10 cellular contexts compared by ENCODE assay signal in the genomic region with DNA sequence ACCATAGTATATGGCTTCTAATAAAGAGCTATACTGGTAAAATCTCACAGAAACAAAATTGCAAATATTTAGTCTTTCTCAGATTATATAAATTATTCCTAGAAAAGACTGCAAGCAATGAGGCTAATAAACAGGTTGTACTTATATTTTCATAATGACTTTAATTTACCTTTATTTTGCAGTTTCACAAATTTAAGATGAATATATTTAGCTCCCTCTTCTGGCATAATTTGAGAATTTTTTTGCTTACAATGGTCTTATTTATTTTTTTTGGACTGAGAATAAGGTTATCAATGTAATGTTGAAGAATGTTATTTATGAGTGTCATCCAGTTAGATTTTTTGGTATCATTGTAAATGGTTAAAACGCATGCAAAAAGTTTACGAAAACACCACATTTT. TPM values are rescaled to one million over a fixed set of nuclear protein-coding genes. Genes with fewer than 3 reads are reported as not detected.
A peak's percentile ranks its signal among the peaks of the same experiment; 100 is the strongest.
DNase-seq lines count a peak whose midpoint lies in the region; ATAC-seq and TF ChIP-seq lines count a peak whose summit lies in the region.
"Had no signal": no experiment of that assay in that cellular context is flagged by ENCODE, and none has a peak within 500 bp of the region (broad histone marks: within the 10 kb centered on the region; RNA-seq: fewer than 3 reads in every experiment).

No MANE protein-coding gene starts in this region.

- no peak for ATAC-seq in activated CD8-positive, alpha-beta memory T cell treated with anti-CD3 and anti-CD28 coated beads, Interleukin-2, amount 10 ng/mL, durations not matched to agents 7 days and 5 days
- no peak for ATAC-seq in thoracic aorta (ENCODE audit: insufficient number of reproducible peaks, low FRiP score, low read depth)
- no peak for ATAC-seq in HG03108 (IDR thresholded peaks at IDR 0.05; ENCODE audit: unreplicated experiment)
- no peak for ATAC-seq in HG02870 (IDR thresholded peaks at IDR 0.05; ENCODE audit: unreplicated experiment)

- H3K9me2 ChIP-seq in PC-9 (ENCODE audit: insufficient read depth), result no peaks in the 10 kb centered on the region

- H4K20me1 ChIP-seq in PC-9 (ENCODE audit: insufficient read depth), result no peaks in the 10 kb centered on the region

- H3K4me1 ChIP-seq in PC-9 (replicated peaks; ENCODE audit: insufficient read depth) (peaks cover 8% of the 10 kb centered on the region), esophagus muscularis mucosa (peaks cover 69 to 100% (median 98%) of the 10 kb centered on the region in 4 donors), thoracic aorta (ENCODE audit: control insufficient read depth in 1 of 2, low read depth in 2 of 2) (peaks cover 46 to 79% of the 10 kb centered on the region in 2 donors)

- CTCF ChIA-PET in activated CD8-positive, alpha-beta memory T cell treated with anti-CD3 and anti-CD28 coated beads, Interleukin-2, amount 10 ng/mL, durations not matched to agents 7 days and 5 days (lab: Charles Lee), result interaction anchor here (0.6 to 4.8 kb wide), 24 partner anchors 9 to 1065 kb away, joined by 3 to 27 read pairs (median 3); a partner anchor contains a TSS
- CTCF ChIA-PET in PC-9 (lab: Charles Lee), result interaction anchor here (0.6 to 0.7 kb wide), 7 partner anchors 17 to 1054 kb away, joined by 3 to 8 read pairs (median 4); no protein-coding TSS in a partner anchor

- H3K36me3 ChIP-seq in PC-9 (ENCODE audit: low read depth) (no peaks in the 10 kb centered on the region), esophagus muscularis mucosa (peaks cover 12 to 41% (median 18%) of the 10 kb centered on the region in 4 donors), thoracic aorta (no peaks in the 10 kb centered on the region)

- TF ChIP-seq POLR2A in esophagus muscularis mucosa (IDR thresholded peaks at IDR 0.05; ENCODE audit: low read depth), result no peak

- no peaks in the 10 kb centered on the region for H3K27me3 Mint-ChIP-seq in activated CD8-positive, alpha-beta memory T cell treated with anti-CD3 and anti-CD28 coated beads, Interleukin-2, amount 10 ng/mL, durations not matched to agents 7 days and 5 days

- POLR2A ChIA-PET in PC-9 (lab: Charles Lee; ENCODE audit: unreplicated experiment), result interaction anchor here (0.5 to 0.6 kb wide), 2 partner anchors 20 to 1036 kb away, joined by 3 to 5 read pairs; no protein-coding TSS in a partner anchor

- BruUV-seq in PC-9 (replicated peaks; lab: Mats Ljungman, UMichigan), result no TSS peak

- H2AFZ ChIP-seq in PC-9, result no peak overlapping the region

- peaks cover 29% of the 10 kb centered on the region for H3K36me3 Mint-ChIP-seq in activated CD8-positive, alpha-beta memory T cell treated with anti-CD3 and anti-CD28 coated beads, Interleukin-2, amount 10 ng/mL, durations not matched to agents 7 days and 5 days

- H3K4me3 ChIP-seq in PC-9, result no peak overlapping the region
- H3K4me3 ChIP-seq in esophagus muscularis mucosa, result no peak overlapping the region
- no peak overlapping the region for H3K4me3 ChIP-seq in thoracic aorta

- peaks cover 5% of the 10 kb centered on the region; the same call in 1 of the 2 replicates for H3F3A ChIP-seq in PC-9 (ENCODE audit: insufficient read depth, low read depth)

- H3K27me3 ChIP-seq in PC-9 (ENCODE audit: insufficient read depth, low read depth) (no peaks in the 10 kb centered on the region), esophagus muscularis mucosa (no peaks in the 10 kb centered on the region), thoracic aorta (replicated peaks; ENCODE audit: insufficient read depth) (no peaks in the 10 kb centered on the region)

- H3K9me3 Mint-ChIP-seq in activated CD8-positive, alpha-beta memory T cell treated with anti-CD3 and anti-CD28 coated beads, Interleukin-2, amount 10 ng/mL, durations not matched to agents 7 days and 5 days (ENCODE audit: low read depth), result no peaks in the 10 kb centered on the region

- DNase-seq in activated CD8-positive, alpha-beta memory T cell treated with anti-CD3 and anti-CD28 coated beads, Interleukin-2, amount 10 ng/mL, durations not matched to agents 7 days and 5 days, result no peak
- DNase-seq in activated CD8-positive, alpha-beta memory T cell treated with anti-CD3 and anti-CD28 coated beads, Interleukin-2, amount 50 U/mL, for 4 hours, result no peak
- peak in 1 of 2 experiments; percentile 39 for DNase-seq in PC-9
- DNase-seq in esophagus muscularis mucosa (ENCODE audit: extremely low spot score), result no peak
- no peak for DNase-seq in thoracic aorta (ENCODE audit: low spot score)
- no peak for DNase-seq in Ammon's horn (ENCODE audit: low spot score)
- DNase-seq: foreskin melanocyte, NCI-H1436 treated with DMSO at 0.1 percent for 48 hours had no signal

- H3K27ac Mint-ChIP-seq in activated CD8-positive, alpha-beta memory T cell treated with anti-CD3 and anti-CD28 coated beads, Interleukin-2, amount 10 ng/mL, durations not matched to agents 7 days and 5 days, result peak overlapping the region; percentile 71

- no peaks in the 10 kb centered on the region for H3K79me2 ChIP-seq in PC-9 (ENCODE audit: low read depth)

- intact Hi-C loops in PC-9 (cut with micrococcal nuclease; ENCODE audit: unreplicated experiment), result loop anchor here (10.0 kb wide), 1 partner anchor 1967 kb away; no protein-coding TSS in a partner anchor
- intact Hi-C loops in esophagus muscularis mucosa (cut with DNase I), result no loop called here

- 56% methylated on average over 2 of the region's 2 CpGs for WGBS in esophagus muscularis mucosa

- H3K4me2 ChIP-seq in PC-9, result no peak overlapping the region

- H3K9me3 ChIP-seq in PC-9 (ENCODE audit: insufficient read depth, low read depth) (no peaks in the 10 kb centered on the region), esophagus muscularis mucosa (no peaks in the 10 kb centered on the region), thoracic aorta (no peaks in the 10 kb centered on the region)

- no peak overlapping the region for H3K27ac ChIP-seq in PC-9
- peak overlapping the region; percentile 60 to 86 (median 78) for H3K27ac ChIP-seq in esophagus muscularis mucosa (replicated peaks in 1 of 4)
- H3K27ac ChIP-seq in thoracic aorta, result no peak overlapping the region

- H3K4me3 Mint-ChIP-seq in activated CD8-positive, alpha-beta memory T cell treated with anti-CD3 and anti-CD28 coated beads, Interleukin-2, amount 10 ng/mL, durations not matched to agents 7 days and 5 days, result no peak overlapping the region

- peak; percentile 68 for TF ChIP-seq CTCF in PC-9 (conservative IDR thresholded peaks at IDR 0.05)
- TF ChIP-seq CTCF in esophagus muscularis mucosa (IDR thresholded peaks at IDR 0.05), result peak; percentile 22 to 42 (median 36)
- peak; percentile 28 for TF ChIP-seq CTCF in thoracic aorta (IDR thresholded peaks at IDR 0.05)

- no peak for TF ChIP-seq EP300 in esophagus muscularis mucosa (IDR thresholded peaks at IDR 0.05)

- H3K4me1 Mint-ChIP-seq in activated CD8-positive, alpha-beta memory T cell treated with anti-CD3 and anti-CD28 coated beads, Interleukin-2, amount 10 ng/mL, durations not matched to agents 7 days and 5 days, result peaks cover 82% of the 10 kb centered on the region

RNA-seq across cellular contexts. Expression of a gene that starts 56.7 kb away (rescaled TPM):
- total RNA-seq in activated CD8-positive, alpha-beta memory T cell treated with anti-CD3 and anti-CD28 coated beads, Interleukin-2, amount 10 ng/mL, durations not matched to agents 7 days and 5 days, result 10 to 100 TPM; 78.4 to 84.7 TPM
- total RNA-seq in PC-9 (2021) (15.1 and 15.9 TPM in 2 replicates), esophagus muscularis mucosa (100 to 1,000 TPM; 244 to 563 (median 329) TPM), thoracic aorta (10 to 100 TPM; 81.8 to 91.5 TPM)

Comparison
In these comparisons a context has a peak if more than half of its experiments do, and no peak if none do; other contexts are left out.
1. H3K27ac ChIP-seq: peak in esophagus muscularis mucosa (4 of 4); none in PC-9 (single experiment) and thoracic aorta (0 of 2).
2. Peak in every context shown above with its lines, with median percentiles within 50 percentile points of each other: CTCF ChIP-seq.